In the genomic region with DNA sequence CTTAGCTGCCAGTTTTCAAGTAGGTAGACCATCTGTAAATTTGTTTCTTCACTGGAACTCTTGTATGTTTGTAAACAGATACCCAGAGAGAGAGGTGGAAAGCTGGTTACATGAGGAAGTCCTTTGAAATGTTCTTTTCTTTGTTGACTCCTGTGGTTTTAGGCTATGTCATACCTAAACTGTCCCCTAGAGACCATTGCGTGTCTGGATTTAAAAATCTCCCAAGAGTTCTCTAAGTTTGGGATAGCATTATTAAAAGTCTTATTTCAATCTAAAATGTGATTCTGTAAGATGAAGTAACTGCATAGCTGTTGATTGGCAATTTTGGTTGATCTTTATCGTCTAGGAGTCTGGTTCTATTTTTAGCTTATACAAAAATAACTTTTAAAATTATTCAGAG, we compare ENCODE assay signal across 1 cellular context.
TF ChIP-seq lines count a peak whose summit lies in the region.

No MANE protein-coding gene starts in this region.

TF ChIP-seq in GM12878, 131 proteins besides CTCF, POLR2A, EP300 and RAD21 (continued from another document and continues in another):
- TF ChIP-seq TARDBP (IDR thresholded peaks at IDR 0.05; ENCODE audit: borderline replicate concordance): no peak
- no peak for TF ChIP-seq ESRRA (IDR thresholded peaks at IDR 0.05; ENCODE audit: low read length)
- TF ChIP-seq RAD51 (IDR thresholded peaks at IDR 0.05): no peak
- TF ChIP-seq IRF4 (IDR thresholded peaks at IDR 0.05; ENCODE audit: low read depth, low read length): no peak
- TF ChIP-seq FOXK2 (IDR thresholded peaks at IDR 0.05): no peak
- no peak for TF ChIP-seq NR2F1 (conservative IDR thresholded peaks at IDR 0.05)
- no peak for TF ChIP-seq ZSCAN29 (IDR thresholded peaks at IDR 0.05)
- no peak for TF ChIP-seq CHD4 (IDR thresholded peaks at IDR 0.05)
- no peak for TF ChIP-seq HDAC2 (IDR thresholded peaks at IDR 0.05)
- TF ChIP-seq, protein P1, sequence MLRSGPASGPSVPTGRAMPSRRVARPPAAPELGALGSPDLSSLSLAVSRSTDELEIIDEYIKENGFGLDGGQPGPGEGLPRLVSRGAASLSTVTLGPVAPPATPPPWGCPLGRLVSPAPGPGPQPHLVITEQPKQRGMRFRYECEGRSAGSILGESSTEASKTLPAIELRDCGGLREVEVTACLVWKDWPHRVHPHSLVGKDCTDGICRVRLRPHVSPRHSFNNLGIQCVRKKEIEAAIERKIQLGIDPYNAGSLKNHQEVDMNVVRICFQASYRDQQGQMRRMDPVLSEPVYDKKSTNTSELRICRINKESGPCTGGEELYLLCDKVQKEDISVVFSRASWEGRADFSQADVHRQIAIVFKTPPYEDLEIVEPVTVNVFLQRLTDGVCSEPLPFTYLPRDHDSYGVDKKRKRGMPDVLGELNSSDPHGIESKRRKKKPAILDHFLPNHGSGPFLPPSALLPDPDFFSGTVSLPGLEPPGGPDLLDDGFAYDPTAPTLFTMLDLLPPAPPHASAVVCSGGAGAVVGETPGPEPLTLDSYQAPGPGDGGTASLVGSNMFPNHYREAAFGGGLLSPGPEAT (IDR thresholded peaks at IDR 0.05; ENCODE audit: low read depth): peak; percentile 51; the same call in 1 of the 2 replicates
- TF ChIP-seq, protein P2, sequence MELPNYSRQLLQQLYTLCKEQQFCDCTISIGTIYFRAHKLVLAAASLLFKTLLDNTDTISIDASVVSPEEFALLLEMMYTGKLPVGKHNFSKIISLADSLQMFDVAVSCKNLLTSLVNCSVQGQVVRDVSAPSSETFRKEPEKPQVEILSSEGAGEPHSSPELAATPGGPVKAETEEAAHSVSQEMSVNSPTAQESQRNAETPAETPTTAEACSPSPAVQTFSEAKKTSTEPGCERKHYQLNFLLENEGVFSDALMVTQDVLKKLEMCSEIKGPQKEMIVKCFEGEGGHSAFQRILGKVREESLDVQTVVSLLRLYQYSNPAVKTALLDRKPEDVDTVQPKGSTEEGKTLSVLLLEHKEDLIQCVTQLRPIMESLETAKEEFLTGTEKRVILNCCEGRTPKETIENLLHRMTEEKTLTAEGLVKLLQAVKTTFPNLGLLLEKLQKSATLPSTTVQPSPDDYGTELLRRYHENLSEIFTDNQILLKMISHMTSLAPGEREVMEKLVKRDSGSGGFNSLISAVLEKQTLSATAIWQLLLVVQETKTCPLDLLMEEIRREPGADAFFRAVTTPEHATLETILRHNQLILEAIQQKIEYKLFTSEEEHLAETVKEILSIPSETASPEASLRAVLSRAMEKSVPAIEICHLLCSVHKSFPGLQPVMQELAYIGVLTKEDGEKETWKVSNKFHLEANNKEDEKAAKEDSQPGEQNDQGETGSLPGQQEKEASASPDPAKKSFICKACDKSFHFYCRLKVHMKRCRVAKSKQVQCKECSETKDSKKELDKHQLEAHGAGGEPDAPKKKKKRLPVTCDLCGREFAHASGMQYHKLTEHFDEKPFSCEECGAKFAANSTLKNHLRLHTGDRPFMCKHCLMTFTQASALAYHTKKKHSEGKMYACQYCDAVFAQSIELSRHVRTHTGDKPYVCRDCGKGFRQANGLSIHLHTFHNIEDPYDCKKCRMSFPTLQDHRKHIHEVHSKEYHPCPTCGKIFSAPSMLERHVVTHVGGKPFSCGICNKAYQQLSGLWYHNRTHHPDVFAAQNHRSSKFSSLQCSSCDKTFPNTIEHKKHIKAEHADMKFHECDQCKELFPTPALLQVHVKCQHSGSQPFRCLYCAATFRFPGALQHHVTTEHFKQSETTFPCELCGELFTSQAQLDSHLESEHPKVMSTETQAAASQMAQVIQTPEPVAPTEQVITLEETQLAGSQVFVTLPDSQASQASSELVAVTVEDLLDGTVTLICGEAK (IDR thresholded peaks at IDR 0.05; ENCODE audit: borderline replicate concordance): no peak
- no peak for TF ChIP-seq POU2F2 (IDR thresholded peaks at IDR 0.05; ENCODE audit: borderline replicate concordance, low read depth, low read length)
- TF ChIP-seq ZNF384 (IDR thresholded peaks at IDR 0.05; ENCODE audit: borderline replicate concordance, low read depth, low read length): no peak
- peak; percentile 80 for TF ChIP-seq ATF7 (IDR thresholded peaks at IDR 0.05; ENCODE audit: low read depth)
- TF ChIP-seq EGR1 (IDR thresholded peaks at IDR 0.05; ENCODE audit: borderline replicate concordance in 1 of 2, low read depth in 2 of 2, low read length in 2 of 2): no peak
- TF ChIP-seq SREBF1 (IDR thresholded peaks at IDR 0.05; ENCODE audit: low read length): no peak
- TF ChIP-seq, protein P3, sequence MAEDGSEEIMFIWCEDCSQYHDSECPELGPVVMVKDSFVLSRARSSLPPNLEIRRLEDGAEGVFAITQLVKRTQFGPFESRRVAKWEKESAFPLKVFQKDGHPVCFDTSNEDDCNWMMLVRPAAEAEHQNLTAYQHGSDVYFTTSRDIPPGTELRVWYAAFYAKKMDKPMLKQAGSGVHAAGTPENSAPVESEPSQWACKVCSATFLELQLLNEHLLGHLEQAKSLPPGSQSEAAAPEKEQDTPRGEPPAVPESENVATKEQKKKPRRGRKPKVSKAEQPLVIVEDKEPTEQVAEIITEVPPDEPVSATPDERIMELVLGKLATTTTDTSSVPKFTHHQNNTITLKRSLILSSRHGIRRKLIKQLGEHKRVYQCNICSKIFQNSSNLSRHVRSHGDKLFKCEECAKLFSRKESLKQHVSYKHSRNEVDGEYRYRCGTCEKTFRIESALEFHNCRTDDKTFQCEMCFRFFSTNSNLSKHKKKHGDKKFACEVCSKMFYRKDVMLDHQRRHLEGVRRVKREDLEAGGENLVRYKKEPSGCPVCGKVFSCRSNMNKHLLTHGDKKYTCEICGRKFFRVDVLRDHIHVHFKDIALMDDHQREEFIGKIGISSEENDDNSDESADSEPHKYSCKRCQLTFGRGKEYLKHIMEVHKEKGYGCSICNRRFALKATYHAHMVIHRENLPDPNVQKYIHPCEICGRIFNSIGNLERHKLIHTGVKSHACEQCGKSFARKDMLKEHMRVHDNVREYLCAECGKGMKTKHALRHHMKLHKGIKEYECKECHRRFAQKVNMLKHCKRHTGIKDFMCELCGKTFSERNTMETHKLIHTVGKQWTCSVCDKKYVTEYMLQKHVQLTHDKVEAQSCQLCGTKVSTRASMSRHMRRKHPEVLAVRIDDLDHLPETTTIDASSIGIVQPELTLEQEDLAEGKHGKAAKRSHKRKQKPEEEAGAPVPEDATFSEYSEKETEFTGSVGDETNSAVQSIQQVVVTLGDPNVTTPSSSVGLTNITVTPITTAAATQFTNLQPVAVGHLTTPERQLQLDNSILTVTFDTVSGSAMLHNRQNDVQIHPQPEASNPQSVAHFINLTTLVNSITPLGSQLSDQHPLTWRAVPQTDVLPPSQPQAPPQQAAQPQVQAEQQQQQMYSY (CRISPR knock-in tag; IDR thresholded peaks at IDR 0.05): no peak
- TF ChIP-seq, protein P4, sequence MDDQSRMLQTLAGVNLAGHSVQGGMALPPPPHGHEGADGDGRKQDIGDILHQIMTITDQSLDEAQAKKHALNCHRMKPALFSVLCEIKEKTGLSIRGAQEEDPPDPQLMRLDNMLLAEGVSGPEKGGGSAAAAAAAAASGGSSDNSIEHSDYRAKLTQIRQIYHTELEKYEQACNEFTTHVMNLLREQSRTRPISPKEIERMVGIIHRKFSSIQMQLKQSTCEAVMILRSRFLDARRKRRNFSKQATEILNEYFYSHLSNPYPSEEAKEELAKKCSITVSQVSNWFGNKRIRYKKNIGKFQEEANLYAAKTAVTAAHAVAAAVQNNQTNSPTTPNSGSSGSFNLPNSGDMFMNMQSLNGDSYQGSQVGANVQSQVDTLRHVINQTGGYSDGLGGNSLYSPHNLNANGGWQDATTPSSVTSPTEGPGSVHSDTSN (IDR thresholded peaks at IDR 0.05; ENCODE audit: insufficient replicate concordance, low read depth, low read length): no peak
- TF ChIP-seq JUND (IDR thresholded peaks at IDR 0.05; ENCODE audit: low read depth, low read length): no peak
- no peak for TF ChIP-seq ZNF217 (IDR thresholded peaks at IDR 0.05)
- TF ChIP-seq TCF3 (IDR thresholded peaks at IDR 0.05; ENCODE audit: borderline replicate concordance, insufficient read depth, low read depth, low read length): no peak
- no peak for TF ChIP-seq ASH2L (IDR thresholded peaks at IDR 0.05; ENCODE audit: borderline replicate concordance, low read depth)
- TF ChIP-seq NR2C1 (IDR thresholded peaks at IDR 0.05): no peak
- TF ChIP-seq NFIC (IDR thresholded peaks at IDR 0.05; ENCODE audit: low read depth, low read length): peak; percentile 55
- peak; percentile 12; the same call in 1 of the 2 replicates for TF ChIP-seq CREM (IDR thresholded peaks at IDR 0.05; ENCODE audit: low read depth)
- no peak for TF ChIP-seq SIN3A (IDR thresholded peaks at IDR 0.05; ENCODE audit: low read depth, low read length)
- TF ChIP-seq, protein P5, sequence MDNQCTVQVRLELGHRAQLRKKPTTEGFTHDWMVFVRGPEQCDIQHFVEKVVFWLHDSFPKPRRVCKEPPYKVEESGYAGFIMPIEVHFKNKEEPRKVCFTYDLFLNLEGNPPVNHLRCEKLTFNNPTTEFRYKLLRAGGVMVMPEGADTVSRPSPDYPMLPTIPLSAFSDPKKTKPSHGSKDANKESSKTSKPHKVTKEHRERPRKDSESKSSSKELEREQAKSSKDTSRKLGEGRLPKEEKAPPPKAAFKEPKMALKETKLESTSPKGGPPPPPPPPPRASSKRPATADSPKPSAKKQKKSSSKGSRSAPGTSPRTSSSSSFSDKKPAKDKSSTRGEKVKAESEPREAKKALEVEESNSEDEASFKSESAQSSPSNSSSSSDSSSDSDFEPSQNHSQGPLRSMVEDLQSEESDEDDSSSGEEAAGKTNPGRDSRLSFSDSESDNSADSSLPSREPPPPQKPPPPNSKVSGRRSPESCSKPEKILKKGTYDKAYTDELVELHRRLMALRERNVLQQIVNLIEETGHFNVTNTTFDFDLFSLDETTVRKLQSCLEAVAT (IDR thresholded peaks at IDR 0.05): no peak
- TF ChIP-seq SP1 (IDR thresholded peaks at IDR 0.05; ENCODE audit: low read depth, low read length): no peak
- TF ChIP-seq ZNF274 (IDR thresholded peaks at IDR 0.05; ENCODE audit: insufficient read depth, insufficient read length): no peak
- TF ChIP-seq TBL1XR1 (IDR thresholded peaks at IDR 0.05; ENCODE audit: low read depth, low read length): no peak
- no peak for TF ChIP-seq CBFB (IDR thresholded peaks at IDR 0.05; ENCODE audit: low read depth)
- no peak for TF ChIP-seq TAF1 (IDR thresholded peaks at IDR 0.05; ENCODE audit: borderline replicate concordance, low read depth, low read length)
- no peak for TF ChIP-seq EED (IDR thresholded peaks at IDR 0.05; ENCODE audit: low read depth)
- TF ChIP-seq, protein P6, sequence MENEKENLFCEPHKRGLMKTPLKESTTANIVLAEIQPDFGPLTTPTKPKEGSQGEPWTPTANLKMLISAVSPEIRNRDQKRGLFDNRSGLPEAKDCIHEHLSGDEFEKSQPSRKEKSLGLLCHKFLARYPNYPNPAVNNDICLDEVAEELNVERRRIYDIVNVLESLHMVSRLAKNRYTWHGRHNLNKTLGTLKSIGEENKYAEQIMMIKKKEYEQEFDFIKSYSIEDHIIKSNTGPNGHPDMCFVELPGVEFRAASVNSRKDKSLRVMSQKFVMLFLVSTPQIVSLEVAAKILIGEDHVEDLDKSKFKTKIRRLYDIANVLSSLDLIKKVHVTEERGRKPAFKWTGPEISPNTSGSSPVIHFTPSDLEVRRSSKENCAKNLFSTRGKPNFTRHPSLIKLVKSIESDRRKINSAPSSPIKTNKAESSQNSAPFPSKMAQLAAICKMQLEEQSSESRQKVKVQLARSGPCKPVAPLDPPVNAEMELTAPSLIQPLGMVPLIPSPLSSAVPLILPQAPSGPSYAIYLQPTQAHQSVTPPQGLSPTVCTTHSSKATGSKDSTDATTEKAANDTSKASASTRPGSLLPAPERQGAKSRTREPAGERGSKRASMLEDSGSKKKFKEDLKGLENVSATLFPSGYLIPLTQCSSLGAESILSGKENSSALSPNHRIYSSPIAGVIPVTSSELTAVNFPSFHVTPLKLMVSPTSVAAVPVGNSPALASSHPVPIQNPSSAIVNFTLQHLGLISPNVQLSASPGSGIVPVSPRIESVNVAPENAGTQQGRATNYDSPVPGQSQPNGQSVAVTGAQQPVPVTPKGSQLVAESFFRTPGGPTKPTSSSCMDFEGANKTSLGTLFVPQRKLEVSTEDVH (IDR thresholded peaks at IDR 0.05; ENCODE audit: low read depth, partially characterized antibody): no peak
- TF ChIP-seq, protein P7, sequence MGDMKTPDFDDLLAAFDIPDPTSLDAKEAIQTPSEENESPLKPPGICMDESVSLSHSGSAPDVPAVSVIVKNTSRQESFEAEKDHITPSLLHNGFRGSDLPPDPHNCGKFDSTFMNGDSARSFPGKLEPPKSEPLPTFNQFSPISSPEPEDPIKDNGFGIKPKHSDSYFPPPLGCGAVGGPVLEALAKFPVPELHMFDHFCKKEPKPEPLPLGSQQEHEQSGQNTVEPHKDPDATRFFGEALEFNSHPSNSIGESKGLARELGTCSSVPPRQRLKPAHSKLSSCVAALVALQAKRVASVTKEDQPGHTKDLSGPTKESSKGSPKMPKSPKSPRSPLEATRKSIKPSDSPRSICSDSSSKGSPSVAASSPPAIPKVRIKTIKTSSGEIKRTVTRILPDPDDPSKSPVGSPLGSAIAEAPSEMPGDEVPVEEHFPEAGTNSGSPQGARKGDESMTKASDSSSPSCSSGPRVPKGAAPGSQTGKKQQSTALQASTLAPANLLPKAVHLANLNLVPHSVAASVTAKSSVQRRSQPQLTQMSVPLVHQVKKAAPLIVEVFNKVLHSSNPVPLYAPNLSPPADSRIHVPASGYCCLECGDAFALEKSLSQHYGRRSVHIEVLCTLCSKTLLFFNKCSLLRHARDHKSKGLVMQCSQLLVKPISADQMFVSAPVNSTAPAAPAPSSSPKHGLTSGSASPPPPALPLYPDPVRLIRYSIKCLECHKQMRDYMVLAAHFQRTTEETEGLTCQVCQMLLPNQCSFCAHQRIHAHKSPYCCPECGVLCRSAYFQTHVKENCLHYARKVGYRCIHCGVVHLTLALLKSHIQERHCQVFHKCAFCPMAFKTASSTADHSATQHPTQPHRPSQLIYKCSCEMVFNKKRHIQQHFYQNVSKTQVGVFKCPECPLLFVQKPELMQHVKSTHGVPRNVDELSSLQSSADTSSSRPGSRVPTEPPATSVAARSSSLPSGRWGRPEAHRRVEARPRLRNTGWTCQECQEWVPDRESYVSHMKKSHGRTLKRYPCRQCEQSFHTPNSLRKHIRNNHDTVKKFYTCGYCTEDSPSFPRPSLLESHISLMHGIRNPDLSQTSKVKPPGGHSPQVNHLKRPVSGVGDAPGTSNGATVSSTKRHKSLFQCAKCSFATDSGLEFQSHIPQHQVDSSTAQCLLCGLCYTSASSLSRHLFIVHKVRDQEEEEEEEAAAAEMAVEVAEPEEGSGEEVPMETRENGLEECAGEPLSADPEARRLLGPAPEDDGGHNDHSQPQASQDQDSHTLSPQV (IDR thresholded peaks at IDR 0.05): no peak
- 0 out of 2 replicates have a peak, but pooled peaks have one; percentile 29 for TF ChIP-seq BCL11A (IDR thresholded peaks at IDR 0.05; ENCODE audit: low read depth, low read length)
- no peak for TF ChIP-seq CBX3 (IDR thresholded peaks at IDR 0.05; ENCODE audit: borderline replicate concordance, low read depth)
- peak; percentile 41; the same call in 1 of the 2 replicates for TF ChIP-seq FOXM1 (IDR thresholded peaks at IDR 0.05; ENCODE audit: low read depth, low read length)
- no peak for TF ChIP-seq YY1 (IDR thresholded peaks at IDR 0.05; ENCODE audit: low read depth, low read length)
- TF ChIP-seq SIX5 (IDR thresholded peaks at IDR 0.05; ENCODE audit: low read depth, low read length, severe bottlenecking): no peak
